In genomic region chr1:248013229-248013710, GRCh38 we compare ENCODE assay signal across 18 cellular contexts. TPM values are rescaled to one million over a fixed set of nuclear protein-coding genes. Genes with fewer than 3 reads are reported as not detected.
DNase-seq lines count a peak whose midpoint lies in the region; ATAC-seq and TF ChIP-seq lines count a peak whose summit lies in the region.
"Had no signal": no experiment of that assay in that cellular context is flagged by ENCODE, and none has a peak within 500 bp of the region (broad histone marks: within the 10 kb centered on the region; RNA-seq: fewer than 3 reads in every experiment).

Gene OR2L5, plus strand, starts transcription at chr1:248013660. Its CDS starts 8,288 bp downstream, at chr1:248021948.

- H3K9me3 ChIP-seq in PC-3 (ENCODE audit: low read length): peaks cover 13% of the 10 kb centered on the region

- H3K4me3 ChIP-seq in PC-3 (ENCODE audit: low read length): no peak within 1 kb of the TSS
- H3K4me3 ChIP-seq: GM23248 had no signal

- TF ChIP-seq CTCF in PC-3 (conservative IDR thresholded peaks at IDR 0.05; ENCODE audit: low read depth, low read length): no peak

- CTCF ChIA-PET in PC-3 (lab: Charles Lee): no interaction called here

- H3K79me2 ChIP-seq in PC-3 (ENCODE audit: low read length): no peaks in the 10 kb centered on the region

- no peaks in the 10 kb centered on the region for H4K20me1 ChIP-seq in PC-3 (ENCODE audit: low read length)

- intact Hi-C loops in PC-3 (cut with micrococcal nuclease): no loop called here

- H3K27me3 ChIP-seq in PC-3 (ENCODE audit: low read length): no peaks in the 10 kb centered on the region

- BruUV-seq in PC-3 (replicated peaks; lab: Mats Ljungman, UMichigan): no TSS peak

- H3K36me3 ChIP-seq in PC-3 (ENCODE audit: low read depth, low read length): no peaks in the 10 kb centered on the region

- H3K9ac ChIP-seq in PC-3 (ENCODE audit: low read length): no peak within 1 kb of the TSS
- H3K9ac ChIP-seq: GM23248 had no signal

- H3K4me2 ChIP-seq in PC-3 (ENCODE audit: low read length): no peak within 1 kb of the TSS

- no peaks in the 10 kb centered on the region for H3K4me1 ChIP-seq in PC-3 (ENCODE audit: insufficient read depth, low read length)
- H3K4me1 ChIP-seq: Caco-2 had no signal

- H2AFZ ChIP-seq in PC-3 (ENCODE audit: low read length): no peak within 1 kb of the TSS
- H2AFZ ChIP-seq: GM23248 had no signal

- H3F3A ChIP-seq in PC-3 (ENCODE audit: low read length, unreplicated experiment): no peaks in the 10 kb centered on the region

- DNase-seq in HCEC 1CT: peak; percentile 12
- peak; percentile 43 for DNase-seq in PC-3
- DNase-seq in medulla oblongata (ENCODE audit: extremely low spot score): peak; percentile 12
- DNase-seq in putamen (ENCODE audit: low spot score): peak; percentile 0
- DNase-seq in cerebellar nuclear complex (lab: John Stamatoyannopoulos, UW): no peak
- DNase-seq in NCI-H2107 (lab: John Stamatoyannopoulos, UW): no peak
- DNase-seq: C1 segment of cervical spinal cord; Caco-2; CD4-positive, alpha-beta memory T cell; DMS153; DND-41; GM23248; H7 had no signal

- no peaks in the 10 kb centered on the region; the same call in 1 of the 2 replicates for H3K9me2 ChIP-seq in PC-3 (replicated peaks; ENCODE audit: low read length)

- H3K27ac ChIP-seq in PC-3 (ENCODE audit: low read length): no peak within 1 kb of the TSS
- H3K27ac ChIP-seq: GM23248 had no signal

- ATAC-seq in PC-3 (peak; percentile 87), GM19328 (IDR thresholded peaks at IDR 0.05; ENCODE audit: unreplicated experiment) (no peak)
- ATAC-seq: HCT116 had no signal

- POLR2A ChIA-PET in PC-3 (lab: Charles Lee; ENCODE audit: unreplicated experiment): no interaction called here

RNA-seq across cellular contexts. Expression of gene OR2L5, which starts in this region (rescaled TPM):
- total RNA-seq in PC-3 (2014; rRNA removed): 0.07 and 0.35 TPM in 2 replicates
- total RNA-seq: A172, A673, Caco-2, GM23248, H1, H7 had no signal

Comparison
In these comparisons a context has a peak if more than half of its experiments do, and no peak if none do; other contexts are left out.
1. Peak in DNase-seq and ATAC-seq in PC-3; RNA of the gene not detected or under 1 TPM.
2. DNase-seq: peak in HCEC 1CT (single experiment), medulla oblongata (single experiment) and putamen (single experiment); none in cerebellar nuclear complex (0 of 2) and NCI-H2107 (single experiment).